In the genomic region with DNA sequence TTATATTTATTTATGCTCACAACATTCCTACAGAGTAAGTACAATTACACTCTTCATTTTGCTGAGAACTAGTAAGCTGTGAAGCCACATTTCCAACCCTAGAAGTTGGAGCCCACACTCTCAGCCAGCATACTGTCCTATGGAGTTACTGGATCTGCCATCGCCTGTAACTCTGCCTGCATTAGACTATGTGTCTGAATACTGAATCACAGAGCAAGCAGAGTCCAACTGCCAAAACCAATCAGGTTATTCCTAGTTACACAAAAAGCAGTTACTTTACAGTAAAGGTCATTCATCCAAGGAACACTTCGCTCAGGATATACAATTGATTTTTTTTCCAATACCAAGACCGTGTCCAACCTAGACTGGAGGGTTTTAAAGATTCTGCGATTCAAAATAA, we compare ENCODE assay signal across 32 cellular contexts. TPM values are rescaled to one million over a fixed set of nuclear protein-coding genes. Genes with fewer than 3 reads are reported as not detected.
"Had no signal": no experiment of that assay in that cellular context is flagged by ENCODE, and none has a peak within 500 bp of the region (broad histone marks: within the 10 kb centered on the region; RNA-seq: fewer than 3 reads in every experiment).

No MANE protein-coding gene starts in this region.

- H3K4me3 ChIP-seq: body of pancreas, esophagus squamous epithelium had no signal

- H3K27ac Mint-ChIP-seq: activated CD4-positive, alpha-beta memory T cell treated with anti-CD3 and anti-CD28 coated beads for 36 hours; activated CD4-positive, alpha-beta T cell treated with anti-CD3 and anti-CD28 coated beads for 36 hours; activated CD4-positive, alpha-beta T cell treated with anti-CD3 and anti-CD28 coated beads, Interleukin-2, amount 10 ng/mL, durations not matched to agents 24 days and 14 days; activated CD8-positive, alpha-beta memory T cell treated with anti-CD3 and anti-CD28 coated beads, Interleukin-2, amount 10 ng/mL, durations not matched to agents 7 days and 5 days; activated CD8-positive, alpha-beta T cell treated with anti-CD3 and anti-CD28 coated beads, Interleukin-2, amount 10 ng/mL, durations not matched to agents 7 days and 5 days; activated naive CD4-positive, alpha-beta T cell treated with anti-CD3 and anti-CD28 coated beads for 36 hours; activated naive CD4-positive, alpha-beta T cell treated with anti-CD3 and anti-CD28 coated beads, Interleukin-2, amount 50 U/mL, for 24 hours; activated naive CD8-positive, alpha-beta T cell treated with anti-CD3 and anti-CD28 coated beads for 36 hours; activated naive CD8-positive, alpha-beta T cell treated with anti-CD3 and anti-CD28 coated beads, Interleukin-2, amount 50 U/mL, for 24 hours; activated T-helper 1 cell treated with anti-CD3 and anti-CD28 coated beads, Interleukin-12 subunit alpha, Interleukin-12 subunit beta, Interleukin-2, Interleukin-4 antibody, amounts not matched to agents 30 ng/mL and 10 ng/mL and 1 ng/mL, durations not matched to agents 14 hours and 24 hours and 36 hours; activated T-helper 2 cell treated with anti-CD3 and anti-CD28 coated beads, Interferon-gamma antibody, Interleukin-2, Interleukin-4, amounts not matched to agents 10 μg/mL and 5 μg/mL and 100 μg/mL, durations not matched to agents 14 hours and 24 hours and 36 hours; effector memory CD8-positive, alpha-beta T cell; T-helper 1 cell treated with Interleukin-12 subunit alpha and Interleukin-12 subunit beta and Interleukin-4 antibody, amounts not matched to agents 30 μg/mL and 1 μg/mL, for 36 hours; T-helper 2 cell treated with Interferon-gamma antibody and Interleukin-4, amounts not matched to agents 5 μg/mL and 100 μg/mL, for 36 hours had no signal

- H3K27ac ChIP-seq: body of pancreas, epithelial cell of prostate, esophagus squamous epithelium had no signal

- H3K9me3 Mint-ChIP-seq: activated CD4-positive, alpha-beta memory T cell treated with anti-CD3 and anti-CD28 coated beads for 36 hours; activated CD4-positive, alpha-beta T cell treated with anti-CD3 and anti-CD28 coated beads, Interleukin-2, amount 10 ng/mL, durations not matched to agents 24 days and 14 days; activated naive CD4-positive, alpha-beta T cell treated with anti-CD3 and anti-CD28 coated beads for 36 hours; activated naive CD4-positive, alpha-beta T cell treated with anti-CD3 and anti-CD28 coated beads, Interleukin-2, amount 50 U/mL, for 24 hours; activated naive CD8-positive, alpha-beta T cell treated with anti-CD3 and anti-CD28 coated beads for 36 hours; activated naive CD8-positive, alpha-beta T cell treated with anti-CD3 and anti-CD28 coated beads, Interleukin-2, amount 50 U/mL, for 24 hours; activated T-helper 1 cell treated with anti-CD3 and anti-CD28 coated beads, Interleukin-12 subunit alpha, Interleukin-12 subunit beta, Interleukin-2, Interleukin-4 antibody, amounts not matched to agents 30 ng/mL and 10 ng/mL and 1 ng/mL, durations not matched to agents 14 hours and 24 hours and 36 hours; activated T-helper 2 cell treated with anti-CD3 and anti-CD28 coated beads, Interferon-gamma antibody, Interleukin-2, Interleukin-4, amounts not matched to agents 10 μg/mL and 5 μg/mL and 100 μg/mL, durations not matched to agents 14 hours and 24 hours and 36 hours; effector memory CD8-positive, alpha-beta T cell; T-helper 1 cell treated with Interleukin-12 subunit alpha and Interleukin-12 subunit beta and Interleukin-4 antibody, amounts not matched to agents 30 μg/mL and 1 μg/mL, for 36 hours; T-helper 2 cell treated with Interferon-gamma antibody and Interleukin-4, amounts not matched to agents 5 μg/mL and 100 μg/mL, for 36 hours had no signal

- H3K4me3 Mint-ChIP-seq: activated CD4-positive, alpha-beta memory T cell treated with anti-CD3 and anti-CD28 coated beads for 36 hours; activated CD4-positive, alpha-beta T cell treated with anti-CD3 and anti-CD28 coated beads for 36 hours; activated CD4-positive, alpha-beta T cell treated with anti-CD3 and anti-CD28 coated beads, Interleukin-2, amount 10 ng/mL, durations not matched to agents 24 days and 14 days; activated CD8-positive, alpha-beta memory T cell treated with anti-CD3 and anti-CD28 coated beads, Interleukin-2, amount 10 ng/mL, durations not matched to agents 7 days and 5 days; activated CD8-positive, alpha-beta T cell treated with anti-CD3 and anti-CD28 coated beads, Interleukin-2, amount 10 ng/mL, durations not matched to agents 7 days and 5 days; activated naive CD4-positive, alpha-beta T cell treated with anti-CD3 and anti-CD28 coated beads for 36 hours; activated naive CD4-positive, alpha-beta T cell treated with anti-CD3 and anti-CD28 coated beads, Interleukin-2, amount 50 U/mL, for 24 hours; activated naive CD8-positive, alpha-beta T cell treated with anti-CD3 and anti-CD28 coated beads for 36 hours; activated naive CD8-positive, alpha-beta T cell treated with anti-CD3 and anti-CD28 coated beads, Interleukin-2, amount 50 U/mL, for 24 hours; activated T-helper 1 cell treated with anti-CD3 and anti-CD28 coated beads, Interleukin-12 subunit alpha, Interleukin-12 subunit beta, Interleukin-2, Interleukin-4 antibody, amounts not matched to agents 30 ng/mL and 10 ng/mL and 1 ng/mL, durations not matched to agents 14 hours and 24 hours and 36 hours; effector memory CD8-positive, alpha-beta T cell; T-helper 1 cell treated with Interleukin-12 subunit alpha and Interleukin-12 subunit beta and Interleukin-4 antibody, amounts not matched to agents 30 μg/mL and 1 μg/mL, for 36 hours; T-helper 2 cell treated with Interferon-gamma antibody and Interleukin-4, amounts not matched to agents 5 μg/mL and 100 μg/mL, for 36 hours had no signal

- DNase-seq: activated CD4-positive, alpha-beta memory T cell treated with anti-CD3 and anti-CD28 coated beads for 36 hours; activated CD4-positive, alpha-beta T cell treated with anti-CD3 and anti-CD28 coated beads for 36 hours; activated CD4-positive, alpha-beta T cell treated with anti-CD3 and anti-CD28 coated beads, Interleukin-2, amount 10 ng/mL, durations not matched to agents 24 days and 14 days; activated CD4-positive, CD25-positive, alpha-beta regulatory T cell; activated CD4-positive, CD25-positive, alpha-beta regulatory T cell treated with anti-CD3 and anti-CD28 coated beads, Interleukin-2, amount 50 U/mL, for 72 hours; activated CD8-positive, alpha-beta memory T cell treated with anti-CD3 and anti-CD28 coated beads, Interleukin-2, amount 10 ng/mL, durations not matched to agents 7 days and 5 days; activated CD8-positive, alpha-beta memory T cell treated with anti-CD3 and anti-CD28 coated beads, Interleukin-2, amount 50 U/mL, for 4 hours; activated CD8-positive, alpha-beta T cell treated with anti-CD3 and anti-CD28 coated beads, Interleukin-2, amount 10 ng/mL, durations not matched to agents 7 days and 5 days; activated effector memory CD4-positive, alpha-beta T cell treated with anti-CD3 and anti-CD28 coated beads, Interleukin-2, amount 50 U/mL, for 16 hours; activated naive CD4-positive, alpha-beta T cell treated with anti-CD3 and anti-CD28 coated beads for 36 hours; activated naive CD8-positive, alpha-beta T cell treated with anti-CD3 and anti-CD28 coated beads for 36 hours; activated naive CD8-positive, alpha-beta T cell treated with anti-CD3 and anti-CD28 coated beads, Interleukin-2, amount 50 U/mL, for 24 hours; activated T-cell treated with anti-CD3 and anti-CD28 coated beads, Interleukin-2, amount 50 U/mL, for 1 hour; activated T-cell treated with anti-CD3 and anti-CD28 coated beads, Interleukin-2, amount 50 U/mL, for 48 hours; body of pancreas; caudate nucleus; cortex of kidney; dermis blood vessel endothelial cell; effector CD4-positive, alpha-beta T cell; effector memory CD8-positive, alpha-beta T cell; esophagus squamous epithelium; head of caudate nucleus; hippocampal formation; T1000 had no signal

- H3K27me3 Mint-ChIP-seq: activated CD4-positive, alpha-beta memory T cell treated with anti-CD3 and anti-CD28 coated beads for 36 hours; activated CD4-positive, alpha-beta T cell treated with anti-CD3 and anti-CD28 coated beads for 36 hours; activated CD4-positive, alpha-beta T cell treated with anti-CD3 and anti-CD28 coated beads, Interleukin-2, amount 10 ng/mL, durations not matched to agents 24 days and 14 days; activated CD8-positive, alpha-beta memory T cell treated with anti-CD3 and anti-CD28 coated beads, Interleukin-2, amount 10 ng/mL, durations not matched to agents 7 days and 5 days; activated naive CD4-positive, alpha-beta T cell treated with anti-CD3 and anti-CD28 coated beads, Interleukin-2, amount 50 U/mL, for 24 hours; activated naive CD8-positive, alpha-beta T cell treated with anti-CD3 and anti-CD28 coated beads for 36 hours; activated naive CD8-positive, alpha-beta T cell treated with anti-CD3 and anti-CD28 coated beads, Interleukin-2, amount 50 U/mL, for 24 hours had no signal

- H3K4me1 ChIP-seq: body of pancreas had no signal

- H3K36me3 ChIP-seq: esophagus squamous epithelium had no signal

- H3K27me3 ChIP-seq: body of pancreas, esophagus squamous epithelium had no signal

- H3K36me3 Mint-ChIP-seq: activated naive CD4-positive, alpha-beta T cell treated with anti-CD3 and anti-CD28 coated beads, Interleukin-2, amount 50 U/mL, for 24 hours; activated naive CD8-positive, alpha-beta T cell treated with anti-CD3 and anti-CD28 coated beads for 36 hours had no signal

- ATAC-seq: activated CD4-positive, alpha-beta T cell treated with anti-CD3 and anti-CD28 coated beads for 36 hours; activated CD8-positive, alpha-beta memory T cell treated with anti-CD3 and anti-CD28 coated beads, Interleukin-2, amount 10 ng/mL, durations not matched to agents 7 days and 5 days; activated CD8-positive, alpha-beta T cell treated with anti-CD3 and anti-CD28 coated beads, Interleukin-2, amount 10 ng/mL, durations not matched to agents 7 days and 5 days; activated naive CD8-positive, alpha-beta T cell treated with anti-CD3 and anti-CD28 coated beads, Interleukin-2, amount 50 U/mL, for 24 hours; body of pancreas; effector memory CD8-positive, alpha-beta T cell had no signal

- H3K9me3 ChIP-seq: body of pancreas, esophagus squamous epithelium had no signal

RNA-seq across cellular contexts. Expression of a gene that starts 21.5 kb away (rescaled TPM):
- total RNA-seq: activated T-helper 1 cell treated with anti-CD3 and anti-CD28 coated beads, Interleukin-12 subunit alpha, Interleukin-12 subunit beta, Interleukin-2, Interleukin-4 antibody, amounts not matched to agents 30 ng/mL and 10 ng/mL and 1 ng/mL, durations not matched to agents 14 hours and 24 hours and 36 hours had no signal
- polyA plus RNA-seq: endothelial cell of umbilical vein, fibroblast of lung had no signal
